ENCODE assay signal across 9 cellular contexts in genomic region chr16:54829691-54830090, GRCh38.
"Had no signal": no experiment of that assay in that cellular context is flagged by ENCODE, and none has a peak within 500 bp of the region (broad histone marks: within the 10 kb centered on the region; RNA-seq: fewer than 3 reads in every experiment).

No MANE protein-coding gene starts in this region.

- H3K4me3 ChIP-seq: GM23248, HAP-1, K562 had no signal

- ATAC-seq: HCT116, K562 had no signal

- DNase-seq: GM23248, GOT3, H7, HFFc6, IMR-90 had no signal

- FAIRE-seq: K562 had no signal

- H3K9me3 ChIP-seq: HAP-1 had no signal

- H3K9ac ChIP-seq: GM23248 had no signal

- H3K4me1 ChIP-seq: HAP-1 had no signal

- H2AFZ ChIP-seq: GM23248 had no signal

- H3K4me3 Mint-ChIP-seq: HFFc6 had no signal

- H3K27ac ChIP-seq: GM23248, HL-60 had no signal

- H3K36me3 ChIP-seq: HAP-1 had no signal

- H3K27ac Mint-ChIP-seq: HFFc6 had no signal
